ENCODE assay signal across 32 cellular contexts in genomic region chr16:8587065-8587464, GRCh38. TPM values are rescaled to one million over a fixed set of nuclear protein-coding genes. Genes with fewer than 3 reads are reported as not detected.
"Had no signal": no experiment of that assay in that cellular context is flagged by ENCODE, and none has a peak within 500 bp of the region (broad histone marks: within the 10 kb centered on the region; RNA-seq: fewer than 3 reads in every experiment).

No MANE protein-coding gene starts in this region.

- H3K36me3 ChIP-seq: stomach, suprapubic skin, thoracic aorta, thyroid gland, tibial artery, tibial nerve, transverse colon, upper lobe of left lung, upper lobe of right lung, uterus, vagina had no signal

- H3K27ac Mint-ChIP-seq: stimulated activated effector memory CD8-positive, alpha-beta T cell treated with anti-CD3 and anti-CD28 coated beads, Interleukin-12 subunit alpha, Interleukin-12 subunit beta, amount 100 ng/mL, for 72 hours; stimulated activated memory B cell treated with anti-CD40 and anti-IgM and Interleukin-4, amounts not matched to agents 10 μg/mL and 1 μg/mL and 100 μg/mL, for 72 hours; stimulated activated naive B cell treated with anti-CD40 and anti-IgM and Interleukin-4, amounts not matched to agents 10 μg/mL and 1 μg/mL and 100 μg/mL, for 72 hours; stimulated activated naive CD8-positive, alpha-beta T cell treated with anti-CD3 and anti-CD28 coated beads, Interleukin-15, amount 100 ng/mL, for 72 hours; stimulated activated naive CD8-positive, alpha-beta T cell treated with anti-CD3 and anti-CD28 coated beads, Interleukin-15, Interleukin-2, amounts not matched to agents 100 ng/mL and 50 ng/mL, for 24 hours; type B pancreatic cell had no signal

- H3K4me1 ChIP-seq: upper lobe of right lung, uterus had no signal

- H3K27me3 ChIP-seq: testis had no signal

- ATAC-seq: stimulated activated effector memory CD8-positive, alpha-beta T cell treated with anti-CD3 and anti-CD28 coated beads, Interleukin-12 subunit alpha, Interleukin-12 subunit beta, amount 100 ng/mL, for 72 hours; stimulated activated memory B cell treated with anti-CD40 and anti-IgM and Interleukin-4, amounts not matched to agents 10 μg/mL and 1 μg/mL and 100 μg/mL, for 72 hours; stimulated activated naive B cell treated with anti-CD40 and anti-IgM and Interleukin-4, amounts not matched to agents 10 μg/mL and 1 μg/mL and 100 μg/mL, for 72 hours; stimulated activated naive CD8-positive, alpha-beta T cell treated with anti-CD3 and anti-CD28 coated beads, Interleukin-15, amount 100 ng/mL, for 72 hours; stimulated activated naive CD8-positive, alpha-beta T cell treated with anti-CD3 and anti-CD28 coated beads, Interleukin-15, Interleukin-2, amounts not matched to agents 100 U/mL and 50 U/mL, for 24 hours; upper lobe of right lung had no signal

- H3K4me3 ChIP-seq: stomach, suprapubic skin, testis, thoracic aorta, thyroid gland, tibial artery, tibial nerve, transverse colon, upper lobe of left lung, upper lobe of right lung, uterus, vagina had no signal

- DNase-seq: stimulated activated CD4-positive, alpha-beta T cell treated with anti-CD3 and anti-CD28 coated beads, Interleukin-2, amount 100 ng/mL, for 48 hours; stimulated activated CD4-positive, alpha-beta T cell treated with anti-CD3 and anti-CD28 coated beads, Interleukin-4, amount 100 ng/mL, for 1 hour; stimulated activated CD4-positive, alpha-beta T cell treated with anti-CD3 and anti-CD28 coated beads, Interleukin-4, amount 100 ng/mL, for 24 hours; stimulated activated CD4-positive, alpha-beta T cell treated with anti-CD3 and anti-CD28 coated beads, Interleukin-4, amount 100 ng/mL, for 4 hours; stimulated activated CD8-positive, alpha-beta memory T cell treated with anti-CD3 and anti-CD28 coated beads, Interleukin-4, amount 100 ng/mL, for 48 hours; stimulated activated naive B cell treated with anti-CD40 and anti-IgM and Interleukin-4, amounts not matched to agents 10 μg/mL and 1 μg/mL and 100 μg/mL, for 72 hours; stimulated activated naive CD4-positive, alpha-beta T cell; stimulated activated naive CD4-positive, alpha-beta T cell treated with Interleukin-2 at 50 U/mL for 16 hours; stimulated activated naive CD8-positive, alpha-beta T cell treated with anti-CD3 and anti-CD28 coated beads, Interleukin-15, amount 100 ng/mL, for 72 hours; stimulated activated naive CD8-positive, alpha-beta T cell treated with anti-CD3 and anti-CD28 coated beads, Interleukin-15, Interleukin-2, amounts not matched to agents 100 U/mL and 50 U/mL, for 24 hours; stomach; substantia nigra; testis; thyroid gland; tibial artery; transverse colon; trophoblast cell; upper lobe of left lung; upper lobe of right lung; uterus had no signal

- H3K36me3 Mint-ChIP-seq: stimulated activated effector memory CD8-positive, alpha-beta T cell treated with anti-CD3 and anti-CD28 coated beads, Interleukin-12 subunit alpha, Interleukin-12 subunit beta, amount 100 ng/mL, for 72 hours; stimulated activated memory B cell treated with anti-CD40 and anti-IgM and Interleukin-4, amounts not matched to agents 10 μg/mL and 1 μg/mL and 100 μg/mL, for 72 hours; type B pancreatic cell had no signal

- H3K4me1 Mint-ChIP-seq: stimulated activated effector memory CD8-positive, alpha-beta T cell treated with anti-CD3 and anti-CD28 coated beads, Interleukin-12 subunit alpha, Interleukin-12 subunit beta, amount 100 ng/mL, for 72 hours had no signal

- H3K9me3 ChIP-seq: stomach, suprapubic skin, testis, thoracic aorta, thyroid gland, tibial artery, tibial nerve, transverse colon, upper lobe of left lung, upper lobe of right lung, uterus, vagina had no signal

- H3K9me3 Mint-ChIP-seq: stimulated activated effector memory CD8-positive, alpha-beta T cell treated with anti-CD3 and anti-CD28 coated beads, Interleukin-12 subunit alpha, Interleukin-12 subunit beta, amount 100 ng/mL, for 72 hours; stimulated activated naive B cell treated with anti-CD40 and anti-IgM and Interleukin-4, amounts not matched to agents 10 μg/mL and 1 μg/mL and 100 μg/mL, for 72 hours; stimulated activated naive CD8-positive, alpha-beta T cell treated with anti-CD3 and anti-CD28 coated beads, Interleukin-15, amount 100 ng/mL, for 72 hours; stimulated activated naive CD8-positive, alpha-beta T cell treated with anti-CD3 and anti-CD28 coated beads, Interleukin-15, Interleukin-2, amounts not matched to agents 100 ng/mL and 50 ng/mL, for 24 hours; type B pancreatic cell had no signal

- H3K27ac ChIP-seq: stomach, suprapubic skin, testis, thoracic aorta, thyroid gland, tibial artery, tibial nerve, transverse colon, upper lobe of left lung, upper lobe of right lung, uterus, vagina had no signal

- H3K4me3 Mint-ChIP-seq: stimulated activated effector memory CD8-positive, alpha-beta T cell treated with anti-CD3 and anti-CD28 coated beads, Interleukin-12 subunit alpha, Interleukin-12 subunit beta, amount 100 ng/mL, for 72 hours; stimulated activated memory B cell treated with anti-CD40 and anti-IgM and Interleukin-4, amounts not matched to agents 10 μg/mL and 1 μg/mL and 100 μg/mL, for 72 hours; stimulated activated naive B cell treated with anti-CD40 and anti-IgM and Interleukin-4, amounts not matched to agents 10 μg/mL and 1 μg/mL and 100 μg/mL, for 72 hours; stimulated activated naive CD8-positive, alpha-beta T cell treated with anti-CD3 and anti-CD28 coated beads, Interleukin-15, amount 100 ng/mL, for 72 hours; stimulated activated naive CD8-positive, alpha-beta T cell treated with anti-CD3 and anti-CD28 coated beads, Interleukin-15, Interleukin-2, amounts not matched to agents 100 ng/mL and 50 ng/mL, for 24 hours; type B pancreatic cell had no signal

RNA-seq across cellular contexts. Expression of gene TMEM114, which starts 3.2 kb away (rescaled TPM):
- total RNA-seq: stomach, subcutaneous adipose tissue, suprapubic skin, temporal lobe, testis, thoracic aorta, thyroid gland, tibial nerve, transverse colon, upper lobe of left lung, upper lobe of right lung, ureter, urinary bladder, uterus, vagina had no signal
- polyA plus RNA-seq: stomach, urinary bladder had no signal
